1 cellular context compared by ENCODE assay signal in the genomic region with DNA sequence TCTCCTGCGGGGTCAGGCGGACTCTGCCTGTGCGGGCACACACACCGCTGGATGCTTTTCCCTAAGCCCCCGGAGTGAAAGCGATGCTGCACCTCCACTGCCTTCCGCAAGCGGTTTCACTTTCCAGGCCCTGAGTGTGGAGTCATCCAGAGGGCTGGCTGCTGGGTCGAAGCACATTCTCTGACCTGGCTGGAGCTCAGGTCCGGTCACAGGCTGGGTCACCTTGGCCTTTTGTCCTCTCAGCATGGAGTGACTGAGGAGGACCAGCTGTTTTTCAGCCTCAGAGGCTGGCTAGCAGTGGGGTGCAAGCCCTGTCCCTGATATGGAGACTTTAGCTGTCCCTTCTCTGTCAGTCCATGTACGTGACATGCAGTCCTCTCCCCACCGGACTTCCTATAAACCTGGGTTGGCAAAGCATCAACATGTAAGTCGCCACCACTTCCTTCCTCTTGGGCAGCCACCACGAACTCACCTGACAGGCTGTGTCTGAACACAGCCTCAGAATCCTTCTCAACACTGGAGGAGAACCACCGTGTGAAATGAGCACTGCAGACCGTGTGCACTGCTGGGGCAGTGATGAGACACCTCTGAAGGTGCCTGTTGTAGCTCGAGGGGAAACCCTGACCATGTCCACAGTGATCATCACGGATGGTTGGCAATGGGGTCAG.
TF ChIP-seq lines count a peak whose summit lies in the region.

No MANE protein-coding gene starts in this region.

TF ChIP-seq in liver, 16 proteins besides CTCF, POLR2A, EP300 and RAD21:
- TF ChIP-seq HNF4G (IDR thresholded peaks at IDR 0.05), result peak; percentile 59
- TF ChIP-seq, protein P1, sequence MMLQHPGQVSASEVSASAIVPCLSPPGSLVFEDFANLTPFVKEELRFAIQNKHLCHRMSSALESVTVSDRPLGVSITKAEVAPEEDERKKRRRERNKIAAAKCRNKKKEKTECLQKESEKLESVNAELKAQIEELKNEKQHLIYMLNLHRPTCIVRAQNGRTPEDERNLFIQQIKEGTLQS (IDR thresholded peaks at IDR 0.05), result peak; percentile 72
- TF ChIP-seq ZBTB33 (IDR thresholded peaks at IDR 0.05), result no peak
- TF ChIP-seq NR2F2 (IDR thresholded peaks at IDR 0.05), result peak; percentile 97
- peak; percentile 64 for TF ChIP-seq YY1 (IDR thresholded peaks at IDR 0.05)
- TF ChIP-seq JUND (IDR thresholded peaks at IDR 0.05), result peak; percentile 37 to 68
- peak; percentile 88 to 93 for TF ChIP-seq HNF4A (conservative IDR thresholded peaks at IDR 0.05)
- no peak for TF ChIP-seq FOXA1 (IDR thresholded peaks at IDR 0.05)
- peak; percentile 44 for TF ChIP-seq REST (IDR thresholded peaks at IDR 0.05)
- peak in 1 of 2 donors; percentile 14 for TF ChIP-seq GABPA (IDR thresholded peaks at IDR 0.05 in 1 of 2, conservative IDR thresholded peaks at IDR 0.05 in 1 of 2)
- no peak for TF ChIP-seq FOXA2 (IDR thresholded peaks at IDR 0.05)
- TF ChIP-seq MAX (IDR thresholded peaks at IDR 0.05), result peak; percentile 63
- TF ChIP-seq RXRA (IDR thresholded peaks at IDR 0.05), result peak; percentile 96 to 98
- no peak for TF ChIP-seq EGR1 (IDR thresholded peaks at IDR 0.05; ENCODE audit: low read depth in 2 of 2)
- peak; percentile 94 for TF ChIP-seq SP1 (IDR thresholded peaks at IDR 0.05)
- TF ChIP-seq TAF1 (conservative IDR thresholded peaks at IDR 0.05), result no peak
